ENCODE assay signal across 2 cellular contexts in the genomic region with DNA sequence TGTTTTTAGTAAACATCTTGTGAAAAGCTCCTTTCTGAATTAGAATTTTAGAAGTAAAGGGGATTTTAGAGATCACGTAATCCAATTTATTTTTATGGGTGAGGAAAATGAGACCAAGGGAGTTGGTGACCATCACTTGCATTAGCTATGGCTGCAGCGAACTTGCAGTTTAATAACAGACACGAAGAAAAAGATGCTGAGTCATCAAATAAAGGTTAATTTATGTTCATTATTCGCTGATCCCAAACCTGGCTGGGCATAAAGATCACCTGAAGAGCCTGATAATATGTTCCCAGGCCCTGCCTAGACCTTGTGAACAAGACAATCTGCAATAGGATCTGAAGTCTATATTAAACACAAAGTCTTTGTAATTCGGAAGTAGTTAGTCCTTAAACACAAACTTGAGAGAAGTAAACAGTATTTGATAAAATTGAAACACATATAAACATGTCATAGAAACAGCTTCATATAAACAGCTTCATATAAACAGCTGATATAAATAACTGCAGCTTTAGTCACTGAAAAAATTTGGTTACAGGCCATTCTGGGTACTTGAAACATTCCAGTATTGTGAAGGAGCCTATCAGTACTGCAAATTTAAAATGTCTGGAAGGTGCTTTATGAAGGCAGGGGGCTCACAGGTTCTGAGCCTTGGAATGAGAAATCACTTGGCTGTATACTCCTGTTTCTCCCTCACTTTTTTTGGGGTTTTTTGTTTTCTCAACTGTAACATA.
TF ChIP-seq lines count a peak whose summit lies in the region.

No MANE protein-coding gene starts in this region.

TF ChIP-seq in A549, 52 proteins besides CTCF, POLR2A, EP300 and RAD21:
- TF ChIP-seq MAFK (IDR thresholded peaks at IDR 0.05; ENCODE audit: partially characterized antibody) (peak; percentile 99), TFCP2L1 (CRISPR knock-in tag; IDR thresholded peaks at IDR 0.05) (no peak), HOXA7 (CRISPR knock-in tag; IDR thresholded peaks at IDR 0.05) (no peak)
- TF ChIP-seq, protein P1, sequence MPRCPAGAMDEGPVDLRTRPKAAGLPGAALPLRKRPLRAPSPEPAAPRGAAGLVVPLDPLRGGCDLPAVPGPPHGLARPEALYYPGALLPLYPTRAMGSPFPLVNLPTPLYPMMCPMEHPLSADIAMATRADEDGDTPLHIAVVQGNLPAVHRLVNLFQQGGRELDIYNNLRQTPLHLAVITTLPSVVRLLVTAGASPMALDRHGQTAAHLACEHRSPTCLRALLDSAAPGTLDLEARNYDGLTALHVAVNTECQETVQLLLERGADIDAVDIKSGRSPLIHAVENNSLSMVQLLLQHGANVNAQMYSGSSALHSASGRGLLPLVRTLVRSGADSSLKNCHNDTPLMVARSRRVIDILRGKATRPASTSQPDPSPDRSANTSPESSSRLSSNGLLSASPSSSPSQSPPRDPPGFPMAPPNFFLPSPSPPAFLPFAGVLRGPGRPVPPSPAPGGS (IDR thresholded peaks at IDR 0.05), result no peak
- TF ChIP-seq, protein P2, sequence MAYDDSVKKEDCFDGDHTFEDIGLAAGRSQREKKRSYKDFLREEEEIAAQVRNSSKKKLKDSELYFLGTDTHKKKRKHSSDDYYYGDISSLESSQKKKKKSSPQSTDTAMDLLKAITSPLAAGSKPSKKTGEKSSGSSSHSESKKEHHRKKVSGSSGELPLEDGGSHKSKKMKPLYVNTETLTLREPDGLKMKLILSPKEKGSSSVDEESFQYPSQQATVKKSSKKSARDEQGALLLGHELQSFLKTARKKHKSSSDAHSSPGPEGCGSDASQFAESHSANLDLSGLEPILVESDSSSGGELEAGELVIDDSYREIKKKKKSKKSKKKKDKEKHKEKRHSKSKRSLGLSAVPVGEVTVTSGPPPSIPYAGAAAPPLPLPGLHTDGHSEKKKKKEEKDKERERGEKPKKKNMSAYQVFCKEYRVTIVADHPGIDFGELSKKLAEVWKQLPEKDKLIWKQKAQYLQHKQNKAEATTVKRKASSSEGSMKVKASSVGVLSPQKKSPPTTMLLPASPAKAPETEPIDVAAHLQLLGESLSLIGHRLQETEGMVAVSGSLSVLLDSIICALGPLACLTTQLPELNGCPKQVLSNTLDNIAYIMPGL (CRISPR knock-in tag; IDR thresholded peaks at IDR 0.05; ENCODE audit: borderline replicate concordance), result no peak
- TF ChIP-seq, protein P3, sequence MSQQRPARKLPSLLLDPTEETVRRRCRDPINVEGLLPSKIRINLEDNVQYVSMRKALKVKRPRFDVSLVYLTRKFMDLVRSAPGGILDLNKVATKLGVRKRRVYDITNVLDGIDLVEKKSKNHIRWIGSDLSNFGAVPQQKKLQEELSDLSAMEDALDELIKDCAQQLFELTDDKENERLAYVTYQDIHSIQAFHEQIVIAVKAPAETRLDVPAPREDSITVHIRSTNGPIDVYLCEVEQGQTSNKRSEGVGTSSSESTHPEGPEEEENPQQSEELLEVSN (IDR thresholded peaks at IDR 0.05; ENCODE audit: borderline replicate concordance, low read depth), result no peak

TF ChIP-seq in H1, 55 proteins besides CTCF, POLR2A, EP300 and RAD21:
- TF ChIP-seq SUZ12 (IDR thresholded peaks at IDR 0.05; ENCODE audit: low read length) (no peak), ZNF274 (IDR thresholded peaks at IDR 0.05; ENCODE audit: borderline replicate concordance, extremely low read depth, low read length) (no peak), KDM1A (IDR thresholded peaks at IDR 0.05; ENCODE audit: borderline replicate concordance, low read length) (no peak), RNF2 (IDR thresholded peaks at IDR 0.05; ENCODE audit: borderline replicate concordance, low read depth, low read length, missing control alignments, poor library complexity, severe bottlenecking) (no peak), SP2 (IDR thresholded peaks at IDR 0.05; ENCODE audit: low read length) (no peak), BACH1 (IDR thresholded peaks at IDR 0.05; ENCODE audit: low read length) (peak; percentile 63), NRF1 (IDR thresholded peaks at IDR 0.05; ENCODE audit: low read depth, low read length) (no peak), KDM5A (IDR thresholded peaks at IDR 0.05; ENCODE audit: low read length) (no peak), TEAD4 (IDR thresholded peaks at IDR 0.05; ENCODE audit: low read depth, low read length) (no peak), CBX5 (IDR thresholded peaks at IDR 0.05; ENCODE audit: low read depth, low read length) (no peak), SIX5 (IDR thresholded peaks at IDR 0.05; ENCODE audit: low read depth, low read length) (no peak), SIRT6 (IDR thresholded peaks at IDR 0.05; ENCODE audit: low read length) (no peak), MAFK (IDR thresholded peaks at IDR 0.05; ENCODE audit: low read depth, low read length) (peak; percentile 98), CHD1 (IDR thresholded peaks at IDR 0.05; ENCODE audit: low read depth, low read length) (no peak), CTBP2 (IDR thresholded peaks at IDR 0.05; ENCODE audit: borderline replicate concordance, insufficient read depth, insufficient read length, low read length) (no peak), CEBPB (IDR thresholded peaks at IDR 0.05; ENCODE audit: low read depth, low read length) (no peak), EZH2 (IDR thresholded peaks at IDR 0.05; ENCODE audit: low read depth, low read length, severe bottlenecking) (no peak), TBP (IDR thresholded peaks at IDR 0.05; ENCODE audit: low read depth, low read length) (no peak)
